ENCODE assay signal across 13 cellular contexts in genomic region chr11:10648896-10649295, GRCh38.
"Had no signal": no experiment of that assay in that cellular context is flagged by ENCODE, and none has a peak within 500 bp of the region (broad histone marks: within the 10 kb centered on the region; RNA-seq: fewer than 3 reads in every experiment).

No MANE protein-coding gene starts in this region.

- ATAC-seq: left lobe of liver, sciatic nerve had no signal

- DNase-seq: activated CD4-positive, alpha-beta T cell treated with anti-CD3 and anti-CD28 coated beads, Interleukin-2, amount 50 U/mL, for 4 hours; activated CD4-positive, CD25-positive, alpha-beta regulatory T cell; activated effector memory CD4-positive, alpha-beta T cell treated with Interleukin-2 at 50 U/mL for 16 hours; activated T-cell treated with anti-CD3 and anti-CD28 coated beads, Interleukin-2, amount 50 U/mL, for 24 hours; brain microvascular endothelial cell; dermis blood vessel endothelial cell; endodermal cell; erythroblast; head of caudate nucleus; nephron progenitor cell; T-helper 2 cell had no signal

- H3K36me3 ChIP-seq: brain microvascular endothelial cell had no signal

- H3K27ac ChIP-seq: brain microvascular endothelial cell had no signal

- H3K27me3 ChIP-seq: brain microvascular endothelial cell had no signal
